32 cellular contexts compared by ENCODE assay signal in the genomic region with DNA sequence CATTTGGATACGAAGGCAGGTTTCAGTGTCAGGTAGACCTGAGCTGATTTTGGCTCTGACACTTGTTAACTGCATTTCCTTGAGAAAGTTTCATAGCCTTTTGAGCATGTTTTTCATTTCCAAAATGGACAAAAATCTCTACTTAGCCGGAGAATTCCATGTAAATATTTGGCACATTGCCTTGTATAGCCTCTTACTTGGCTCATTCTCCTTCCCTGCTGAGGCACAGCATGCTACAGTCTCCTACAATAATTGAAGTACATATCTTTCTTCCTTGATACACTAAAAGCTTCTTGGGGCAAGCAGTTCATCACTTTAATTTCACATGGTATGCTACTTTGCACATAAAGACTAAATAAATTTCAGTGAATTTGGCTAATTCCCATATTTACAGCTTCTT.
"Had no signal": no experiment of that assay in that cellular context is flagged by ENCODE, and none has a peak within 500 bp of the region (broad histone marks: within the 10 kb centered on the region; RNA-seq: fewer than 3 reads in every experiment).

No MANE protein-coding gene starts in this region.

- ATAC-seq: left colon; sciatic nerve; stimulated activated memory B cell treated with anti-CD40 and anti-IgM and Interleukin-4, amounts not matched to agents 10 μg/mL and 1 μg/mL and 100 μg/mL, for 72 hours; stimulated activated naive CD8-positive, alpha-beta T cell treated with anti-CD3 and anti-CD28 coated beads, Interleukin-15, amount 100 ng/mL, for 72 hours had no signal

- DNase-seq: activated CD4-positive, alpha-beta T cell treated with anti-CD3 and anti-CD28 coated beads for 4 hours; activated CD4-positive, alpha-beta T cell treated with anti-CD3 and anti-CD28 coated beads, Interleukin-2, amount 50 U/mL, for 4 hours; activated effector memory CD4-positive, alpha-beta T cell treated with Interleukin-2 at 50 U/mL for 16 hours; activated naive CD4-positive, alpha-beta T cell treated with Interleukin-2 at 50 U/mL for 16 hours; activated T-cell treated with anti-CD3 and anti-CD28 coated beads for 4 hours; adrenal gland; aorta; central memory CD4-positive, alpha-beta T cell; dermis blood vessel endothelial cell; effector CD4-positive, alpha-beta T cell; glutamatergic neuron; kidney; left colon; mammary epithelial cell; posterior cingulate gyrus; stimulated activated CD4-positive, alpha-beta T cell treated with anti-CD3 and anti-CD28 coated beads, Interleukin-1b, Interleukin-23, amount 100 ng/mL, for 48 hours; stimulated activated CD4-positive, alpha-beta T cell treated with anti-CD3 and anti-CD28 coated beads, Interleukin-4, amount 100 ng/mL, for 4 hours; stimulated activated CD8-positive, alpha-beta memory T cell treated with anti-CD3 and anti-CD28 coated beads, Interleukin-4, amount 100 ng/mL, for 48 hours; stimulated activated naive CD8-positive, alpha-beta T cell treated with anti-CD3 and anti-CD28 coated beads, Interleukin-15, amount 100 ng/mL, for 72 hours; substantia nigra; T-helper 9 cell; uterus had no signal

- H3K27me3 ChIP-seq: adrenal gland, breast epithelium, esophagus muscularis mucosa, uterus had no signal

- H3K36me3 Mint-ChIP-seq: activated naive CD8-positive, alpha-beta T cell; stimulated activated memory B cell treated with anti-CD40 and anti-IgM and Interleukin-4, amounts not matched to agents 10 μg/mL and 1 μg/mL and 100 μg/mL, for 72 hours; type B pancreatic cell had no signal

- H3K27ac ChIP-seq: adrenal gland, breast epithelium, esophagus muscularis mucosa, skin epidermis, uterus, VCaP had no signal

- H3K4me1 ChIP-seq: adrenal gland, breast epithelium, esophagus muscularis mucosa, uterus had no signal

- H3K4me3 ChIP-seq: adrenal gland, breast epithelium, esophagus muscularis mucosa, skin epidermis, uterus had no signal

- H3K36me3 ChIP-seq: adrenal gland, breast epithelium, esophagus muscularis mucosa, uterus had no signal

- H3K9me3 ChIP-seq: adrenal gland, uterus had no signal

- H3K4me3 Mint-ChIP-seq: activated naive CD8-positive, alpha-beta T cell; nephron; stimulated activated memory B cell treated with anti-CD40 and anti-IgM and Interleukin-4, amounts not matched to agents 10 μg/mL and 1 μg/mL and 100 μg/mL, for 72 hours; stimulated activated naive CD8-positive, alpha-beta T cell treated with anti-CD3 and anti-CD28 coated beads, Interleukin-15, amount 100 ng/mL, for 72 hours; T-helper 1 cell treated with Interleukin-12 subunit alpha and Interleukin-12 subunit beta and Interleukin-4 antibody, amounts not matched to agents 30 μg/mL and 1 μg/mL, for 36 hours; type B pancreatic cell had no signal

- H3K27me3 Mint-ChIP-seq: activated naive CD8-positive, alpha-beta T cell; stimulated activated memory B cell treated with anti-CD40 and anti-IgM and Interleukin-4, amounts not matched to agents 10 μg/mL and 1 μg/mL and 100 μg/mL, for 72 hours; stimulated activated naive CD8-positive, alpha-beta T cell treated with anti-CD3 and anti-CD28 coated beads, Interleukin-15, amount 100 ng/mL, for 72 hours; type B pancreatic cell had no signal

- H3K4me1 Mint-ChIP-seq: stimulated activated memory B cell treated with anti-CD40 and anti-IgM and Interleukin-4, amounts not matched to agents 10 μg/mL and 1 μg/mL and 100 μg/mL, for 72 hours; stimulated activated naive CD8-positive, alpha-beta T cell treated with anti-CD3 and anti-CD28 coated beads, Interleukin-15, amount 100 ng/mL, for 72 hours had no signal
